ENCODE assay signal across 8 cellular contexts in the genomic region with DNA sequence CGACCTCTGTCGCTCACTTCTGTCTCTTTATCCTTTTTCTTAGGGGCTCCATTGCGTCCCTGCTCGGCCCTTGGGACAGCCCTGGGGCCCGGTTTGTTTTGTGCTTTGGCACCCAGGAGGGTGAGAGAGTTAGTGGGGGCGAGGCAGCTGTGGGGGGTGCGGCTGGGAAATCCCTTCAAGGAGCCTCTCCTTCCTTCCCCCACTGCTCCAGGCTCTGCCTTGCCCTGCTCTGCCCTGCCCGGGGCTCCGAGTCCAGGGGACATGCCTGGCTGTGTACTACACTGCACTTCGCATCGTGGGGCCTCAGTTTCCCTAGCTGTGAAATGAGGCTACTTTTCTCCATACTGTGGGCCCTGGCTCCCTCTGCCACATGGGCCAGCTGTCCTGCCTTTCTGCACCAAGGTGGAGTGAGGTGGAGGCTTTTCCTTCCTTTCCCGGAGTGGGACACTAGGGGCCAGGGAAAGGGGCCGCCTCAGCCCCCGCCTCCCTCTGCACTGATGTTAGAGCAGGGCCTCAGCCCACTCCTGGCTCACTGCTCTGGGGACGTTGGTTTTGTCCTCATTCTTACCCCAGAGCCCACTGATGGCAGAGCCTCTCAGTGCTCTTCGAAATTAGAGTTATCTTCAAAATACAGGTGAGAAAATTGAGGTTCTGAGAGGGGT. TPM values are rescaled to one million over a fixed set of nuclear protein-coding genes. Genes with fewer than 3 reads are reported as not detected.
DNase-seq lines count a peak whose midpoint lies in the region; ATAC-seq and TF ChIP-seq lines count a peak whose summit lies in the region.

No MANE protein-coding gene starts in this region.

- H3K36me3 Mint-ChIP-seq in CD8-positive, alpha-beta T cell: peaks cover 4% of the 10 kb centered on the region
- H3K36me3 Mint-ChIP-seq in osteocyte (ENCODE audit: unreplicated experiment): no peaks in the 10 kb centered on the region

- H3K4me1 ChIP-seq in CD8-positive, alpha-beta T cell (ENCODE audit: insufficient read depth, low read length): peaks cover 17% of the 10 kb centered on the region
- peaks cover 3 to 18% (median 11%) of the 10 kb centered on the region in 4 donors for H3K4me1 ChIP-seq in Peyer's patch

- H3K36me3 ChIP-seq in CD8-positive, alpha-beta T cell (ENCODE audit: insufficient read depth, low read length): no peaks in the 10 kb centered on the region
- H3K36me3 ChIP-seq in Peyer's patch: no peaks in the 10 kb centered on the region

- POLR2A ChIA-PET in CD8-positive, alpha-beta T cell (lab: Charles Lee): interaction anchor here (1.3 kb wide), 1 partner anchor 42 kb away, joined by 5 read pairs; no protein-coding TSS in a partner anchor

- intact Hi-C loops in CD8-positive, alpha-beta T cell (cut with DNase I, micrococcal nuclease): loop anchor here in 1 of 2 experiments (10.0 kb wide), 1 partner anchor 442 kb away; no protein-coding TSS in a partner anchor

- H3K4me1 Mint-ChIP-seq in CD8-positive, alpha-beta T cell (ENCODE audit: low read depth): peaks cover 29% of the 10 kb centered on the region
- peaks cover 29% of the 10 kb centered on the region for H3K4me1 Mint-ChIP-seq in osteocyte (ENCODE audit: unreplicated experiment)

- H3K27ac Mint-ChIP-seq in CD8-positive, alpha-beta T cell: peak overlapping the region; percentile 91
- peak overlapping the region; percentile 89 for H3K27ac Mint-ChIP-seq in osteocyte (ENCODE audit: unreplicated experiment)

- TF ChIP-seq POLR2A in Peyer's patch (IDR thresholded peaks at IDR 0.05): no peak

- H3K27me3 Mint-ChIP-seq in CD8-positive, alpha-beta T cell (ENCODE audit: low read depth): no peaks in the 10 kb centered on the region
- no peaks in the 10 kb centered on the region for H3K27me3 Mint-ChIP-seq in osteocyte (ENCODE audit: unreplicated experiment)

- DNase-seq in CD8-positive, alpha-beta T cell: no peak
- DNase-seq in Peyer's patch: peak in 1 of 3 donors; percentile 45
- DNase-seq in epithelial cell of proximal tubule (ENCODE audit: low read depth): no peak
- DNase-seq in osteocyte (ENCODE audit: extremely low spot score, unreplicated experiment): peak; percentile 80
- DNase-seq in retina: no peak
- no peak for DNase-seq in DMS114 treated with DMSO at 0.1 percent for 48 hours (lab: John Stamatoyannopoulos, UW; ENCODE audit: unreplicated experiment)

- no peaks in the 10 kb centered on the region for H3K27me3 ChIP-seq in CD8-positive, alpha-beta T cell (ENCODE audit: insufficient read depth, low read length)
- H3K27me3 ChIP-seq in Peyer's patch: no peaks in the 10 kb centered on the region

- no peaks in the 10 kb centered on the region for H3K9me3 Mint-ChIP-seq in CD8-positive, alpha-beta T cell
- H3K9me3 Mint-ChIP-seq in osteocyte (ENCODE audit: unreplicated experiment): no peaks in the 10 kb centered on the region

- H3K4me3 Mint-ChIP-seq in CD8-positive, alpha-beta T cell: peak overlapping the region; percentile 96
- peak overlapping the region; percentile 97 for H3K4me3 Mint-ChIP-seq in osteocyte (ENCODE audit: unreplicated experiment)

- ATAC-seq in CD8-positive, alpha-beta T cell: no peak
- no peak for ATAC-seq in HG02970 (IDR thresholded peaks at IDR 0.05; ENCODE audit: low FRiP score, unreplicated experiment)
- ATAC-seq in HG03175 (IDR thresholded peaks at IDR 0.05; ENCODE audit: unreplicated experiment): no peak

- CTCF ChIA-PET in CD8-positive, alpha-beta T cell (lab: Charles Lee): no interaction called here

- no peak for TF ChIP-seq CTCF in CD8-positive, alpha-beta T cell (IDR thresholded peaks at IDR 0.05)
- no peak for TF ChIP-seq CTCF in Peyer's patch (IDR thresholded peaks at IDR 0.05)
- no peak for TF ChIP-seq CTCF in epithelial cell of proximal tubule (conservative IDR thresholded peaks at IDR 0.05; ENCODE audit: low read depth, low read length)
- no peak for TF ChIP-seq CTCF in osteocyte (IDR thresholded peaks at IDR 0.05)

- peak overlapping the region; percentile 65 for H3K4me3 ChIP-seq in CD8-positive, alpha-beta T cell (ENCODE audit: low read depth, low read length)
- peak overlapping the region; percentile 51 to 81 (median 72) for H3K4me3 ChIP-seq in Peyer's patch
- peak overlapping the region; percentile 74 for H3K4me3 ChIP-seq in epithelial cell of proximal tubule (ENCODE audit: low read depth, low read length)

- H3K27ac ChIP-seq in CD8-positive, alpha-beta T cell (ENCODE audit: low read depth, low read length): no peak overlapping the region
- H3K27ac ChIP-seq in Peyer's patch: peak overlapping the region in 1 of 4 donors; percentile 75

- no peaks in the 10 kb centered on the region for H3K9me3 ChIP-seq in CD8-positive, alpha-beta T cell (ENCODE audit: low read length)
- no peaks in the 10 kb centered on the region for H3K9me3 ChIP-seq in Peyer's patch

RNA-seq across cellular contexts. Expression of a gene that starts 1.0 kb away (rescaled TPM):
- total RNA-seq in CD8-positive, alpha-beta T cell: 10 to 100 TPM; 12.5 TPM
- total RNA-seq in Peyer's patch: 10 to 100 TPM in 3 of 4 donors, 1 to 10 TPM in 1; 7.5 to 19.0 (median 15.4) TPM
- total RNA-seq in epithelial cell of proximal tubule: 46.1 and 65.3 TPM in 2 replicates
- total RNA-seq in osteocyte: 43.7 and 45.0 TPM in 2 replicates

RNA-seq across cellular contexts. Expression of a gene that starts 32.1 kb away (rescaled TPM):
- total RNA-seq in CD8-positive, alpha-beta T cell: 100 to 1,000 TPM; 220 to 225 TPM
- total RNA-seq in Peyer's patch (100 to 1,000 TPM; 311 to 538 (median 419) TPM), epithelial cell of proximal tubule (425 and 531 TPM in 2 replicates), osteocyte (212 and 214 TPM in 2 replicates)

RNA-seq across cellular contexts. Expression of a gene that starts 34.0 kb away (rescaled TPM):
- total RNA-seq in CD8-positive, alpha-beta T cell: 10 to 100 TPM in 1 of 2 experiments, 1 to 10 TPM in 1; 9.6 to 11.0 TPM
- total RNA-seq in Peyer's patch (10 to 100 TPM in 3 of 4 donors, 1 to 10 TPM in 1; 3.3 to 49.6 (median 22.9) TPM), epithelial cell of proximal tubule (43.1 and 48.0 TPM in 2 replicates), osteocyte (10.8 and 15.3 TPM in 2 replicates)

RNA-seq across cellular contexts. Expression of a gene that starts 42.8 kb away (rescaled TPM):
- 100 to 1,000 TPM; 138 to 141 TPM for total RNA-seq in CD8-positive, alpha-beta T cell
- total RNA-seq in Peyer's patch (10 to 100 TPM; 65.6 to 78.5 (median 72.9) TPM), epithelial cell of proximal tubule (81.2 and 101 TPM in 2 replicates), osteocyte (89.4 and 95.9 TPM in 2 replicates)
